8 cellular contexts compared by ENCODE assay signal in genomic region chr1:45009956-45010854, GRCh38. TPM values are rescaled to one million over a fixed set of nuclear protein-coding genes. Genes with fewer than 3 reads are reported as not detected.
DNase-seq lines count a peak whose midpoint lies in the region; ATAC-seq and TF ChIP-seq lines count a peak whose summit lies in the region.

No MANE protein-coding gene starts in this region.

- H3K4me1 ChIP-seq in RWPE2 (ENCODE audit: insufficient read depth, poor library complexity, severe bottlenecking) (peaks cover 4% of the 10 kb centered on the region), tibial artery (peaks cover 5 to 50% (median 43%) of the 10 kb centered on the region in 4 donors)

- ATAC-seq in RWPE2 (ENCODE audit: low read depth) (peak; percentile 17; the same call in 2 of the 3 replicates), GM21367 (IDR thresholded peaks at IDR 0.05; ENCODE audit: unreplicated experiment) (no peak)

- H3K36me3 ChIP-seq in H7 (replicated peaks; ENCODE audit: control insufficient read depth, insufficient read depth, low read length), result peaks cover 13% of the 10 kb centered on the region
- H3K36me3 ChIP-seq in RWPE2 (ENCODE audit: low read depth), result peaks cover 49% of the 10 kb centered on the region
- peaks cover 41 to 48% (median 43%) of the 10 kb centered on the region in 3 donors for H3K36me3 ChIP-seq in tibial artery

- H3K27me3 ChIP-seq in H7 (ENCODE audit: control insufficient read depth, insufficient read depth, low read length), result peaks cover 10% of the 10 kb centered on the region; the same call in 1 of the 2 replicates
- H3K27me3 ChIP-seq in RWPE2 (ENCODE audit: insufficient read depth, poor library complexity, severe bottlenecking), result no peaks in the 10 kb centered on the region
- no peaks in the 10 kb centered on the region for H3K27me3 ChIP-seq in tibial artery

- H3K9me3 ChIP-seq in RWPE2 (ENCODE audit: severe bottlenecking) (no peaks in the 10 kb centered on the region), tibial artery (no peaks in the 10 kb centered on the region)

- intact Hi-C loops in tibial artery (cut with DNase I; ENCODE audit: low total_unique reads), result loop anchor here (5.0 to 10.0 kb wide), 4 partner anchors 173 to 487 kb away; partner anchors contain the start of gene BEST4

- POLR2A ChIA-PET in AG04449 (lab: Yijun Ruan, JAX), result interaction anchor here (0.5 to 3.8 kb wide), 14 partner anchors 22 to 512 kb away, joined by 3 to 24 read pairs (median 4); partner anchors contain the start of genes EIF2B3, MUTYH, PLK3 and PRDX1

- DNase-seq in AG04449 (ENCODE audit: low read depth, low spot score) (no peak), H7 (peak; percentile 76), RWPE2 (ENCODE audit: low spot score) (no peak), choroid plexus epithelial cell (ENCODE audit: low read depth) (no peak), lung microvascular endothelial cell (ENCODE audit: low read depth in 2 of 2) (peak; percentile 19 to 32), tibial artery (no peak), inferior parietal cortex (ENCODE audit: extremely low spot score) (no peak)

- H3K4me3 ChIP-seq in AG04449 (ENCODE audit: low read depth, low read length) (peak overlapping the region; percentile 84), H7 (ENCODE audit: insufficient read depth, low read depth, low read length) (peak overlapping the region; percentile 91), RWPE2 (ENCODE audit: severe bottlenecking) (peak overlapping the region; percentile 98), choroid plexus epithelial cell (ENCODE audit: low read depth, low read length) (peak overlapping the region; percentile 89), tibial artery (peak overlapping the region; percentile 86 to 95)

- H3K27ac ChIP-seq in RWPE2 (ENCODE audit: poor library complexity, severe bottlenecking) (peak overlapping the region; percentile 65), tibial artery (peak overlapping the region; percentile 85 to 86)

- CTCF ChIA-PET in AG04449 (lab: Yijun Ruan, JAX), result interaction anchor here (0.6 to 12.9 kb wide), 15 partner anchors 9 to 482 kb away, joined by 3 to 950 read pairs (median 4); partner anchors contain the start of genes BTBD19, MUTYH, PLK3 and TESK2

- TF ChIP-seq CTCF in AG04449 (IDR thresholded peaks at IDR 0.05; ENCODE audit: insufficient read depth, low read length, missing control alignments) (no peak), RWPE2 (IDR thresholded peaks at IDR 0.05; ENCODE audit: poor library complexity, severe bottlenecking) (no peak), choroid plexus epithelial cell (conservative IDR thresholded peaks at IDR 0.05; ENCODE audit: low read depth, low read length) (no peak), tibial artery (IDR thresholded peaks at IDR 0.05) (no peak)

RNA-seq across cellular contexts. Expression of gene HECTD3, which starts 0.9 kb away (rescaled TPM):
- 45.3 and 53.1 TPM in 2 replicates for total RNA-seq in H7 (2014; rRNA removed; shearing (Covaris generic))
- 17.7 and 19.6 TPM in 2 replicates for total RNA-seq in lung microvascular endothelial cell

RNA-seq across cellular contexts. Expression of gene UROD, which starts 1.8 kb away (rescaled TPM):
- 257 and 408 TPM in 2 replicates for total RNA-seq in H7 (2014; rRNA removed; shearing (Covaris generic))
- total RNA-seq in lung microvascular endothelial cell, result 240 and 272 TPM in 2 replicates

RNA-seq across cellular contexts. Expression of gene EIF2B3, which starts 23.8 kb away (rescaled TPM):
- total RNA-seq in H7 (2014; rRNA removed; shearing (Covaris generic)), result 56.8 and 60.1 TPM in 2 replicates
- total RNA-seq in lung microvascular endothelial cell, result 15.3 and 16.1 TPM in 2 replicates

Comparison
In these comparisons a context has a peak if more than half of its experiments do, and no peak if none do; other contexts are left out.
1. DNase-seq: peak in H7 (single experiment) and lung microvascular endothelial cell (2 of 2); none in AG04449 (single experiment), RWPE2 (single experiment), choroid plexus epithelial cell (single experiment), tibial artery (0 of 2) and inferior parietal cortex (single experiment).
2. Peak in every context shown above with its lines, with median percentiles within 50 percentile points of each other: H3K4me3 ChIP-seq.